ENCODE assay signal across 8 cellular contexts in the genomic region with DNA sequence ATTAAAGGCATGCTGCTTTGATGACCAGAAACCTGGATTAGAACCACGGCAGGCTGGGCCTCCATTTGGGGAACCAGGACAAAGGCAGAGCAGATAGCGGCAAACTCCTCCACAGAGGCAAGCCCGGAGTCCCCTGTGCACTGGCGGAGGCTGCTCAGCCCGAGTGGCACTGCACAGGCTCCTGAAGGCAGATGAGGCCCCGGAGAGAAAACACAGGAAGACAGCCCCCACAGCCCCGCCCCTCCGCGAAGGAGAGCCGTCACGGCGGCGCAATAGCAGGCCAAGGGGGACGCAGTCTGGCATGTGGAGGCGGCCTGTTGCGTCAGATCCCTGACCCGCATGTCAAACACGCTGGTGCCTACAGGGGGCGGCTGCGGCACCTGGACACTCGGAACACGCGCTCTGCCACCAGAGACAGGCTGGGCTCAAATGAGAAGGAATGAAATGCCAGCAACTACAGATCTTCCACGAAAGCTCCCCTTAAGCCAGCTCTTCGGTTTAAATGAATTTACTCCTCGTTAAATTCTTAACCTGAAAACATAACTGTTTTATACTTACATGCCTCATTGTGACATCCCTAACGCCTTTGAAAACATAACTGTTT.
DNase-seq lines count a peak whose midpoint lies in the region; ATAC-seq and TF ChIP-seq lines count a peak whose summit lies in the region.

No MANE protein-coding gene starts in this region.

- POLR2A ChIA-PET in OCI-LY7 (lab: Charles Lee), result no interaction called here

- H3K9me3 Mint-ChIP-seq in activated T-helper 17 cell treated with anti-CD3 and anti-CD28 coated beads, Interleukin-2, amount 50 U/mL, for 72 hours, result no peaks in the 10 kb centered on the region
- H3K9me3 Mint-ChIP-seq in nephron, result no peaks in the 10 kb centered on the region
- H3K9me3 Mint-ChIP-seq in stimulated activated naive CD8-positive, alpha-beta T cell treated with anti-CD3 and anti-CD28 coated beads, Interleukin-15, amount 100 ng/mL, for 72 hours, result peaks cover 0 to 8% of the 10 kb centered on the region in 2 donors

- peak overlapping the region; percentile 17 for H3K27ac Mint-ChIP-seq in activated T-helper 17 cell treated with anti-CD3 and anti-CD28 coated beads, Interleukin-2, amount 50 U/mL, for 72 hours
- peak overlapping the region; percentile 90 to 96 (median 94) for H3K27ac Mint-ChIP-seq in nephron
- H3K27ac Mint-ChIP-seq in stimulated activated naive CD8-positive, alpha-beta T cell treated with anti-CD3 and anti-CD28 coated beads, Interleukin-15, amount 100 ng/mL, for 72 hours, result peak overlapping the region; percentile 91 to 95

- peak overlapping the region; percentile 48 for H3K27ac ChIP-seq in OCI-LY7 (ENCODE audit: low read depth, low read length, poor library complexity, severe bottlenecking)

- intact Hi-C loops in OCI-LY7 (cut with micrococcal nuclease; ENCODE audit: unreplicated experiment), result loop anchor here (5.0 kb wide), 2 partner anchors 37 to 88 kb away; no protein-coding TSS in a partner anchor

- peak; percentile 67 for ATAC-seq in activated T-helper 17 cell treated with anti-CD3 and anti-CD28 coated beads, Interleukin-2, amount 50 U/mL, for 72 hours (replicated peaks)
- ATAC-seq in stimulated activated naive CD8-positive, alpha-beta T cell treated with anti-CD3 and anti-CD28 coated beads, Interleukin-15, amount 100 ng/mL, for 72 hours, result peak; percentile 84
- no peak for ATAC-seq in HG03354 (IDR thresholded peaks at IDR 0.05; ENCODE audit: poor library complexity, severe bottlenecking, unreplicated experiment)

- no peaks in the 10 kb centered on the region for H3K27me3 Mint-ChIP-seq in activated T-helper 17 cell treated with anti-CD3 and anti-CD28 coated beads, Interleukin-2, amount 50 U/mL, for 72 hours
- no peaks in the 10 kb centered on the region for H3K27me3 Mint-ChIP-seq in nephron (ENCODE audit: low read depth)
- no peaks in the 10 kb centered on the region for H3K27me3 Mint-ChIP-seq in stimulated activated naive CD8-positive, alpha-beta T cell treated with anti-CD3 and anti-CD28 coated beads, Interleukin-15, amount 100 ng/mL, for 72 hours

- no peaks in the 10 kb centered on the region for H3K36me3 Mint-ChIP-seq in activated T-helper 17 cell treated with anti-CD3 and anti-CD28 coated beads, Interleukin-2, amount 50 U/mL, for 72 hours (ENCODE audit: low read depth)
- H3K36me3 Mint-ChIP-seq in nephron (ENCODE audit: low read depth), result no peaks in the 10 kb centered on the region

- no peaks in the 10 kb centered on the region for H3K36me3 ChIP-seq in OCI-LY7 (ENCODE audit: insufficient read depth, low read length)
- no peaks in the 10 kb centered on the region; the same call in 1 of the 2 replicates for H3K36me3 ChIP-seq in MG63

- H3K4me1 Mint-ChIP-seq in activated T-helper 17 cell treated with anti-CD3 and anti-CD28 coated beads, Interleukin-2, amount 50 U/mL, for 72 hours, result peaks cover 12% of the 10 kb centered on the region
- peaks cover 87% of the 10 kb centered on the region for H3K4me1 Mint-ChIP-seq in nephron
- H3K4me1 Mint-ChIP-seq in stimulated activated naive CD8-positive, alpha-beta T cell treated with anti-CD3 and anti-CD28 coated beads, Interleukin-15, amount 100 ng/mL, for 72 hours, result peaks cover 61% of the 10 kb centered on the region

- CTCF ChIA-PET in OCI-LY7 (lab: Charles Lee; ENCODE audit: unreplicated experiment), result no interaction called here

- no peaks in the 10 kb centered on the region for H4K20me1 ChIP-seq in OCI-LY7 (ENCODE audit: insufficient read depth, low read length)

- H3K4me1 ChIP-seq in OCI-LY7 (ENCODE audit: insufficient read depth, low read length, poor library complexity, severe bottlenecking), result peaks cover 62% of the 10 kb centered on the region

- H3K4me3 Mint-ChIP-seq in activated T-helper 17 cell treated with anti-CD3 and anti-CD28 coated beads, Interleukin-2, amount 50 U/mL, for 72 hours, result no peak overlapping the region
- H3K4me3 Mint-ChIP-seq in nephron, result peak overlapping the region; percentile 36 to 63 (median 57)
- H3K4me3 Mint-ChIP-seq in stimulated activated naive CD8-positive, alpha-beta T cell treated with anti-CD3 and anti-CD28 coated beads, Interleukin-15, amount 100 ng/mL, for 72 hours, result peak overlapping the region; percentile 68 to 74

- H3K9me3 ChIP-seq in OCI-LY7 (ENCODE audit: low read length) (no peaks in the 10 kb centered on the region), MG63 (no peaks in the 10 kb centered on the region)

- TF ChIP-seq CTCF in OCI-LY7 (conservative IDR thresholded peaks at IDR 0.05; ENCODE audit: low read length) (peak; percentile 74), fibroblast of mammary gland (conservative IDR thresholded peaks at IDR 0.05; ENCODE audit: control insufficient read depth, insufficient read depth, low read depth, low read length) (peak; percentile 61), nephron (IDR thresholded peaks at IDR 0.05; ENCODE audit: unreplicated experiment in 3 of 3) (peak; percentile 64 to 69 (median 65))

- peak overlapping the region; percentile 33; the same call in 1 of the 2 replicates for H3K4me2 ChIP-seq in OCI-LY7 (ENCODE audit: low read length)

- no peaks in the 10 kb centered on the region for H3K9me2 ChIP-seq in OCI-LY7 (ENCODE audit: insufficient read depth, low read length)

- DNase-seq in GM19240 (ENCODE audit: insufficient read length, low spot score) (peak; percentile 95), OCI-LY7 (ENCODE audit: low spot score) (peak; percentile 85), fibroblast of mammary gland (ENCODE audit: low read depth) (peak; percentile 94), MG63 (no peak)
- peak; percentile 84 to 92 for DNase-seq in stimulated activated naive CD8-positive, alpha-beta T cell treated with anti-CD3 and anti-CD28 coated beads, Interleukin-15, amount 100 ng/mL, for 72 hours

- no peaks in the 10 kb centered on the region for H3K79me2 ChIP-seq in OCI-LY7 (ENCODE audit: insufficient read depth, low read depth, low read length)

- H2AFZ ChIP-seq in OCI-LY7 (ENCODE audit: low read length), result no peak overlapping the region; the same call in 1 of the 2 replicates

- no peaks in the 10 kb centered on the region for H3K27me3 ChIP-seq in MG63

- H3K4me3 ChIP-seq in OCI-LY7 (ENCODE audit: low read depth, low read length, poor library complexity, severe bottlenecking), result peak overlapping the region; percentile 2
- no peak overlapping the region for H3K4me3 ChIP-seq in fibroblast of mammary gland (ENCODE audit: control insufficient read depth, low read depth, low read length)
- no peak overlapping the region for H3K4me3 ChIP-seq in MG63

- BruUV-seq in OCI-LY7 (replicated peaks; lab: Mats Ljungman, UMichigan), result no TSS peak

Comparison
In these comparisons a context has a peak if more than half of its experiments do, and no peak if none do; other contexts are left out.
1. H3K27ac Mint-ChIP-seq: peak in every context shown above with its lines; median percentile 94 in nephron; 93 in stimulated activated naive CD8-positive, alpha-beta T cell treated with anti-CD3 and anti-CD28 coated beads, Interleukin-15, amount 100 ng/mL, for 72 hours; 17 in activated T-helper 17 cell treated with anti-CD3 and anti-CD28 coated beads, Interleukin-2, amount 50 U/mL, for 72 hours.